Comparison of ENCODE assay signal across 6 cellular contexts in genomic region chr3:187873843-187874242, GRCh38.
"Had no signal": no experiment of that assay in that cellular context is flagged by ENCODE, and none has a peak within 500 bp of the region (broad histone marks: within the 10 kb centered on the region; RNA-seq: fewer than 3 reads in every experiment).

No MANE protein-coding gene starts in this region.

- DNase-seq: H9, HCEC 1CT had no signal

- H2AFZ ChIP-seq: GM23338 had no signal

- H3K4me2 ChIP-seq: GM23338 had no signal

- H3K4me3 ChIP-seq: GM23338 had no signal

- ATAC-seq: GM23338 had no signal

- FAIRE-seq: H1, H54, HTR-8/SVneo had no signal
